ENCODE assay signal across 30 cellular contexts in the genomic region with DNA sequence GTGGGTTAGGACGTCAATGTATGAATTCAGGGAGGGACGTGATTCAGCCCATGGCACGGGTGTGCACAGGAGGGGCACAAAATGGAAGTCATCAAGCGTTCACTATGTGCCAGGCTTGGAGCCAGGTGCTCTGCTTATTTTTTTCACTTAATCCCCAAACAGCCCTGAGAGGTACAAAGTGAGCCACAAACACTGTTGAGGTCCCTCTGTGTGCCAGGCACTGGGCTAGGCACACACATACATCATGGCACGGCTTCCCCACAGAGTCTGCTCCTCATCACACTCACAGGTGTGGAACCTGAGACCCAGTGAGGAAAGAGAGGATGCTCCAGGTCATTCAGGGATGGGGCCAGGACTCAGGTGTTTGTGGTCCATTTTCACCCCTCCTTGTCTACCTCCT.
"Had no signal": no experiment of that assay in that cellular context is flagged by ENCODE, and none has a peak within 500 bp of the region (broad histone marks: within the 10 kb centered on the region; RNA-seq: fewer than 3 reads in every experiment).

No MANE protein-coding gene starts in this region.

- H3K9me3 ChIP-seq: ascending aorta, breast epithelium had no signal

- H3K4me3 ChIP-seq: ascending aorta, breast epithelium, cardiac muscle cell, coronary artery, dorsolateral prefrontal cortex had no signal

- DNase-seq: activated B cell treated with CpG ODN at 0.5 μM for 24 hours; activated CD4-positive, alpha-beta T cell treated with anti-CD3 and anti-CD28 coated beads for 48 hours; activated CD4-positive, alpha-beta T cell treated with anti-CD3 and anti-CD28 coated beads, Interleukin-2, amount 50 U/mL, for 1 hour; activated CD4-positive, alpha-beta T cell treated with anti-CD3 and anti-CD28 coated beads, Interleukin-2, amount 50 U/mL, for 48 hours; activated CD8-positive, alpha-beta memory T cell treated with anti-CD3 and anti-CD28 coated beads, Interleukin-2, amount 10 ng/mL, durations not matched to agents 7 days and 5 days; activated CD8-positive, alpha-beta memory T cell treated with anti-CD3 and anti-CD28 coated beads, Interleukin-2, amount 50 U/mL, for 4 hours; activated CD8-positive, alpha-beta T cell treated with anti-CD3 and anti-CD28 coated beads for 36 hours; activated gamma-delta T cell; activated naive CD4-positive, alpha-beta T cell; activated naive CD4-positive, alpha-beta T cell treated with anti-CD3 and anti-CD28 coated beads, Interleukin-2, amount 10 ng/mL, durations not matched to agents 7 days and 5 days; activated naive CD8-positive, alpha-beta T cell treated with anti-CD3 and anti-CD28 coated beads, Interleukin-2, amount 10 ng/mL, durations not matched to agents 7 days and 5 days; activated T-cell treated with anti-CD3 and anti-CD28 coated beads for 4 hours; activated T-cell treated with anti-CD3 and anti-CD28 coated beads, Interleukin-2, amount 50 U/mL, for 24 hours; activated T-cell treated with anti-CD3 and anti-CD28 coated beads, Interleukin-2, amount 50 U/mL, for 72 hours; dorsolateral prefrontal cortex; effector memory CD4-positive, alpha-beta T cell; endodermal cell; foreskin fibroblast; SW 1271; T-helper 1 cell; T-helper 17 cell; T1000 had no signal

- H3K27me3 ChIP-seq: ascending aorta, breast epithelium, cardiac muscle cell had no signal

- ATAC-seq: activated CD4-positive, CD25-positive, alpha-beta regulatory T cell treated with anti-CD3 and anti-CD28 coated beads, Interleukin-2, amount 50 U/mL, for 24 hours; activated CD8-positive, alpha-beta memory T cell treated with anti-CD3 and anti-CD28 coated beads, Interleukin-2, amount 10 ng/mL, durations not matched to agents 7 days and 5 days; activated CD8-positive, alpha-beta T cell treated with anti-CD3 and anti-CD28 coated beads for 36 hours; activated naive CD4-positive, alpha-beta T cell treated with anti-CD3 and anti-CD28 coated beads, Interleukin-2, amount 50 U/mL, for 72 hours; activated T-cell treated with anti-CD3 and anti-CD28 coated beads, Interleukin-2, amount 50 U/mL, for 72 hours; esophagus mucosa; T-helper 17 cell had no signal

- H3K27ac ChIP-seq: ascending aorta, breast epithelium, cardiac muscle cell, coronary artery, dorsolateral prefrontal cortex, WERI-Rb-1 had no signal

- H3K4me1 ChIP-seq: ascending aorta, breast epithelium had no signal

- H3K36me3 ChIP-seq: ascending aorta, breast epithelium, cardiac muscle cell, WERI-Rb-1 had no signal
